16 cellular contexts compared by ENCODE assay signal in genomic region chr13:33213797-33214196, GRCh38.
DNase-seq lines count a peak whose midpoint lies in the region; ATAC-seq and TF ChIP-seq lines count a peak whose summit lies in the region.
"Had no signal": no experiment of that assay in that cellular context is flagged by ENCODE, and none has a peak within 500 bp of the region (broad histone marks: within the 10 kb centered on the region; RNA-seq: fewer than 3 reads in every experiment).

No MANE protein-coding gene starts in this region.

- H4K20me1 ChIP-seq in fibroblast of lung (ENCODE audit: control insufficient read depth, extremely low read depth, insufficient read depth, low read length), result no peaks in the 10 kb centered on the region

- H3K27me3 ChIP-seq in fibroblast of lung (ENCODE audit: control insufficient read depth, insufficient read depth, low read length) (no peaks in the 10 kb centered on the region), upper lobe of left lung (no peaks in the 10 kb centered on the region), MG63 (no peaks in the 10 kb centered on the region)
- H3K27me3 ChIP-seq: heart left ventricle had no signal

- ATAC-seq in Right ventricle myocardium superior (ENCODE audit: poor library complexity), result peak; percentile 3
- ATAC-seq in Right ventricle myocardium inferior, result no peak
- no peak for ATAC-seq in upper lobe of left lung (ENCODE audit: low FRiP score in 2 of 2)
- no peak for ATAC-seq in GM18861 (IDR thresholded peaks at IDR 0.05; ENCODE audit: unreplicated experiment)
- ATAC-seq: stimulated activated effector memory CD8-positive, alpha-beta T cell treated with anti-CD3 and anti-CD28 coated beads, Interleukin-12 subunit alpha, Interleukin-12 subunit beta, amount 100 ng/mL, for 72 hours had no signal

- no peak for TF ChIP-seq POLR2A in upper lobe of left lung (IDR thresholded peaks at IDR 0.05)

- H2AFZ ChIP-seq in fibroblast of lung (ENCODE audit: low read length), result no peak overlapping the region

- H3K27ac ChIP-seq in fibroblast of lung (ENCODE audit: insufficient read depth, low read length), result peak overlapping the region; percentile 60
- H3K27ac ChIP-seq in upper lobe of left lung, result peak overlapping the region in 3 of 4 donors; percentile 32 to 60 (median 54)
- H3K27ac ChIP-seq: 22Rv1 had no signal

- no peaks in the 10 kb centered on the region for H3K36me3 Mint-ChIP-seq in nephron (ENCODE audit: low read depth)
- H3K36me3 Mint-ChIP-seq: stimulated activated effector memory CD8-positive, alpha-beta T cell treated with anti-CD3 and anti-CD28 coated beads, Interleukin-12 subunit alpha, Interleukin-12 subunit beta, amount 100 ng/mL, for 72 hours had no signal

- intact Hi-C loops in Right ventricle myocardium superior (cut with DNase I), result no loop called here
- intact Hi-C loops in Right ventricle myocardium inferior (cut with DNase I), result no loop called here

- no peaks in the 10 kb centered on the region for H3K9me3 Mint-ChIP-seq in nephron
- H3K9me3 Mint-ChIP-seq: activated CD4-positive, alpha-beta T cell treated with anti-CD3 and anti-CD28 coated beads, Interleukin-2, amount 10 ng/mL, durations not matched to agents 24 days and 14 days; stimulated activated effector memory CD8-positive, alpha-beta T cell treated with anti-CD3 and anti-CD28 coated beads, Interleukin-12 subunit alpha, Interleukin-12 subunit beta, amount 100 ng/mL, for 72 hours had no signal

- DNase-seq in Right ventricle myocardium superior (no peak), Right ventricle myocardium inferior (ENCODE audit: missing footprints) (no peak), fibroblast of lung (ENCODE audit: low read depth in 2 of 2) (peak; percentile 56 to 66), upper lobe of left lung (no peak), MG63 (no peak), NOMO-1 treated with DMSO at 0.1 percent for 48 hours (lab: John Stamatoyannopoulos, UW; ENCODE audit: unreplicated experiment) (no peak)
- DNase-seq: activated CD4-positive, alpha-beta T cell treated with anti-CD3 and anti-CD28 coated beads, Interleukin-2, amount 10 ng/mL, durations not matched to agents 24 days and 14 days; activated naive CD4-positive, alpha-beta T cell; cortex of kidney; heart left ventricle; SHP77; stimulated activated CD4-positive, alpha-beta T cell treated with anti-CD3 and anti-CD28 coated beads, Interleukin-15, amount 100 ng/mL, for 24 hours had no signal

- no peak for TF ChIP-seq EP300 in upper lobe of left lung (IDR thresholded peaks at IDR 0.05)

- no peaks in the 10 kb centered on the region for H3K27me3 Mint-ChIP-seq in nephron (ENCODE audit: low read depth)

- H3K9ac ChIP-seq in fibroblast of lung (ENCODE audit: insufficient read depth, low read length), result no peak overlapping the region

- no peaks in the 10 kb centered on the region for H3K9me3 ChIP-seq in fibroblast of lung (ENCODE audit: control insufficient read depth, insufficient read depth, low read depth, low read length)
- no peaks in the 10 kb centered on the region for H3K9me3 ChIP-seq in upper lobe of left lung
- H3K9me3 ChIP-seq in MG63, result no peaks in the 10 kb centered on the region
- H3K9me3 ChIP-seq: heart left ventricle had no signal

- 36 to 39% methylated on average over 6 of the region's 6 CpGs for WGBS in upper lobe of left lung, 2 donors

- H3K4me1 ChIP-seq in fibroblast of lung (ENCODE audit: control insufficient read depth, extremely low read depth, insufficient read depth, low read length) (peaks cover 27% of the 10 kb centered on the region), upper lobe of left lung (peaks cover 18 to 44% (median 35%) of the 10 kb centered on the region in 4 donors)

- peak overlapping the region in 1 of 3 experiments; percentile 35 for H3K4me3 Mint-ChIP-seq in nephron
- H3K4me3 Mint-ChIP-seq: activated CD4-positive, alpha-beta T cell treated with anti-CD3 and anti-CD28 coated beads, Interleukin-2, amount 10 ng/mL, durations not matched to agents 24 days and 14 days; stimulated activated effector memory CD8-positive, alpha-beta T cell treated with anti-CD3 and anti-CD28 coated beads, Interleukin-12 subunit alpha, Interleukin-12 subunit beta, amount 100 ng/mL, for 72 hours had no signal

- H3K4me3 ChIP-seq in fibroblast of lung (replicated peaks in 1 of 4; ENCODE audit: control extremely low read depth in 1 of 4, insufficient read depth in 1 of 4, low read depth in 3 of 4, low read length in 4 of 4) (peak overlapping the region in 1 of 4 experiments; percentile 36), upper lobe of left lung (no peak overlapping the region), MG63 (no peak overlapping the region)
- H3K4me3 ChIP-seq: heart left ventricle had no signal

- peaks cover 67% of the 10 kb centered on the region for H3K4me1 Mint-ChIP-seq in nephron
- H3K4me1 Mint-ChIP-seq: stimulated activated effector memory CD8-positive, alpha-beta T cell treated with anti-CD3 and anti-CD28 coated beads, Interleukin-12 subunit alpha, Interleukin-12 subunit beta, amount 100 ng/mL, for 72 hours had no signal

- TF ChIP-seq CTCF in fibroblast of lung (conservative IDR thresholded peaks at IDR 0.05 in 1 of 2, IDR thresholded peaks at IDR 0.05 in 1 of 2; ENCODE audit: low read depth in 1 of 2, low read length in 2 of 2), result no peak
- TF ChIP-seq CTCF in nephron (IDR thresholded peaks at IDR 0.05; ENCODE audit: unreplicated experiment in 3 of 3), result no peak
- TF ChIP-seq CTCF in upper lobe of left lung (IDR thresholded peaks at IDR 0.05), result no peak

- H3K36me3 ChIP-seq in fibroblast of lung (ENCODE audit: control insufficient read depth, insufficient read depth, low read length) (no peaks in the 10 kb centered on the region), upper lobe of left lung (no peaks in the 10 kb centered on the region), MG63 (peaks cover 16% of the 10 kb centered on the region)

- peak overlapping the region; percentile 77 for H3K4me2 ChIP-seq in fibroblast of lung (ENCODE audit: extremely low read depth, insufficient read depth, low read length)

- H3K79me2 ChIP-seq in fibroblast of lung (ENCODE audit: control insufficient read depth, insufficient read depth, low read length), result peaks cover 94% of the 10 kb centered on the region

- peak overlapping the region; percentile 74 to 99 (median 97) for H3K27ac Mint-ChIP-seq in nephron
- H3K27ac Mint-ChIP-seq: activated CD4-positive, alpha-beta T cell treated with anti-CD3 and anti-CD28 coated beads, Interleukin-2, amount 10 ng/mL, durations not matched to agents 24 days and 14 days; stimulated activated effector memory CD8-positive, alpha-beta T cell treated with anti-CD3 and anti-CD28 coated beads, Interleukin-12 subunit alpha, Interleukin-12 subunit beta, amount 100 ng/mL, for 72 hours had no signal

Comparison
In these comparisons a context has a peak if more than half of its experiments do, and no peak if none do; other contexts are left out.
1. DNase-seq: peak in fibroblast of lung (2 of 2); none in Right ventricle myocardium superior (single experiment), Right ventricle myocardium inferior (single experiment), upper lobe of left lung (0 of 2), MG63 (single experiment) and NOMO-1 treated with DMSO at 0.1 percent for 48 hours (single experiment).